ENCODE assay signal across 34 cellular contexts in the genomic region with DNA sequence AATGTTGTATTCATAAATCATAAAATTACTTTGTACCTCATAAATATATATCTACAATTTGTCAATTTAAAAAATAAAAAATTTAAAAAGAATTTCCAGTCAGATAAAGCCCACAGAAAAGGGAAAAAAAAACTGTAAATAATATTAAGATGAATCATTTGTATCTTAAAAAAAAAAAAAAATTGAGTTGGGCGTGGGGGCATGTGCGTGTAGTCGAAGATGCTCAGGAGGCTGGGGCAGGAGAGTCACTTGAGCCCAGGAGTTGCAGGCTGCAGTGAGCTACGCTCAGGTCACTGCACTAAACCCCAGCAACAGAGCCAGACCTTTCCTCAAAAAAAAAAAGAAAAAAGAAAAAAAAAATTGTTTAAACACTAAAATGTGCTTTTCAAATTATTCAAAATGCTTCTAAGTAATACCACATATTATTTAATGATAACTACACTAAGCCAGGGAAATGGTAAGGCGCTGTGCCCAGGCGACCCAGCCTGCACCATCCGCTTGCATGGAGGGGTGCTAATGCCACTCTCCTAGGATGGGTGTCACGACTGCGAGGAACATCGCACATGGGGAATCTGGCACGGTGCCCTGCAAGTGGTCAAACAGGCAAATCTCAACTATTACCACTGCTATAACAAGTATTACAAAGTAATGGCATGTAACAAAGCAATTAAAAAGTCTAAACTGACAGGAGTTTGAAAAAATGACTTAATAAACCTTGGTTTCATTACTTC. TPM values are rescaled to one million over a fixed set of nuclear protein-coding genes. Genes with fewer than 3 reads are reported as not detected.
"Had no signal": no experiment of that assay in that cellular context is flagged by ENCODE, and none has a peak within 500 bp of the region (broad histone marks: within the 10 kb centered on the region; RNA-seq: fewer than 3 reads in every experiment).

No MANE protein-coding gene starts in this region.

- DNase-seq: activated CD4-positive, alpha-beta T cell treated with anti-CD3 and anti-CD28 coated beads for 48 hours; activated CD4-positive, alpha-beta T cell treated with anti-CD3 and anti-CD28 coated beads, Interleukin-2, amount 50 U/mL, for 48 hours; activated CD8-positive, alpha-beta memory T cell treated with anti-CD3 and anti-CD28 coated beads, Interleukin-2, amount 50 U/mL, for 4 hours; activated effector memory CD4-positive, alpha-beta T cell treated with anti-CD3 and anti-CD28 coated beads, Interleukin-2, amount 50 U/mL, for 16 hours; activated naive CD4-positive, alpha-beta T cell treated with anti-CD3 and anti-CD28 coated beads, Interleukin-2, amount 50 U/mL, for 16 hours; activated T-cell treated with anti-CD3 and anti-CD28 coated beads, Interleukin-2, amount 50 U/mL, for 1 hour; amniotic stem cell; caudate nucleus; endodermal cell; glutamatergic neuron; left ventricle myocardium inferior; mesendoderm; mucosa of descending colon; right cardiac atrium; stimulated activated CD4-positive, alpha-beta T cell treated with anti-CD3 and anti-CD28 coated beads, Interleukin-2, amount 100 ng/mL, for 48 hours; T-helper 9 cell; upper lobe of left lung; WERI-Rb-1 had no signal

- H3K4me3 Mint-ChIP-seq: activated T-helper 1 cell treated with anti-CD3 and anti-CD28 coated beads, Interleukin-12 subunit alpha, Interleukin-12 subunit beta, Interleukin-2, Interleukin-4 antibody, amounts not matched to agents 30 ng/mL and 10 ng/mL and 1 ng/mL, durations not matched to agents 14 hours and 24 hours and 36 hours; endodermal cell; natural killer cell treated with Interleukin-12 subunit alpha and Interleukin-12 subunit beta and Interleukin-15 and Interleukin-18, amount 100 ng/mL, for 72 hours; stimulated activated naive CD8-positive, alpha-beta T cell treated with anti-CD3 and anti-CD28 coated beads, Interleukin-15, Interleukin-2, amounts not matched to agents 100 ng/mL and 50 ng/mL, for 24 hours; T-helper 1 cell treated with Interleukin-12 subunit alpha and Interleukin-12 subunit beta and Interleukin-4 antibody, amounts not matched to agents 30 μg/mL and 1 μg/mL, for 36 hours had no signal

- FAIRE-seq: astrocyte, frontal cortex, islet of Langerhans, TTC549 had no signal

- H3K27ac Mint-ChIP-seq: activated T-helper 1 cell treated with anti-CD3 and anti-CD28 coated beads, Interleukin-12 subunit alpha, Interleukin-12 subunit beta, Interleukin-2, Interleukin-4 antibody, amounts not matched to agents 30 ng/mL and 10 ng/mL and 1 ng/mL, durations not matched to agents 14 hours and 24 hours and 36 hours; endodermal cell; natural killer cell treated with Interleukin-12 subunit alpha and Interleukin-12 subunit beta and Interleukin-15 and Interleukin-18, amount 100 ng/mL, for 72 hours; stimulated activated naive CD8-positive, alpha-beta T cell treated with anti-CD3 and anti-CD28 coated beads, Interleukin-15, Interleukin-2, amounts not matched to agents 100 ng/mL and 50 ng/mL, for 24 hours; T-helper 1 cell treated with Interleukin-12 subunit alpha and Interleukin-12 subunit beta and Interleukin-4 antibody, amounts not matched to agents 30 μg/mL and 1 μg/mL, for 36 hours had no signal

- H3K9me3 ChIP-seq: esophagus muscularis mucosa, left ventricle myocardium inferior, mucosa of descending colon, upper lobe of left lung, vagina had no signal

- H3K9me3 Mint-ChIP-seq: activated T-helper 1 cell treated with anti-CD3 and anti-CD28 coated beads, Interleukin-12 subunit alpha, Interleukin-12 subunit beta, Interleukin-2, Interleukin-4 antibody, amounts not matched to agents 30 ng/mL and 10 ng/mL and 1 ng/mL, durations not matched to agents 14 hours and 24 hours and 36 hours; natural killer cell treated with Interleukin-12 subunit alpha and Interleukin-12 subunit beta and Interleukin-15 and Interleukin-18, amount 100 ng/mL, for 72 hours; stimulated activated naive CD8-positive, alpha-beta T cell treated with anti-CD3 and anti-CD28 coated beads, Interleukin-15, Interleukin-2, amounts not matched to agents 100 ng/mL and 50 ng/mL, for 24 hours; T-helper 1 cell treated with Interleukin-12 subunit alpha and Interleukin-12 subunit beta and Interleukin-4 antibody, amounts not matched to agents 30 μg/mL and 1 μg/mL, for 36 hours had no signal

- ATAC-seq: activated CD4-positive, CD25-positive, alpha-beta regulatory T cell treated with anti-CD3 and anti-CD28 coated beads, Interleukin-2, amount 50 U/mL, for 24 hours; mucosa of descending colon; natural killer cell treated with Interleukin-12 subunit alpha and Interleukin-12 subunit beta and Interleukin-15 and Interleukin-18, amount 100 ng/mL, for 72 hours; right cardiac atrium had no signal

- H3K27ac ChIP-seq: esophagus muscularis mucosa, left ventricle myocardium inferior, upper lobe of left lung, vagina, WERI-Rb-1 had no signal

- H3K27me3 Mint-ChIP-seq: natural killer cell treated with Interleukin-12 subunit alpha and Interleukin-12 subunit beta and Interleukin-15 and Interleukin-18, amount 100 ng/mL, for 72 hours; stimulated activated naive CD8-positive, alpha-beta T cell treated with anti-CD3 and anti-CD28 coated beads, Interleukin-15, Interleukin-2, amounts not matched to agents 100 ng/mL and 50 ng/mL, for 24 hours had no signal

- H3K4me3 ChIP-seq: esophagus muscularis mucosa, left ventricle myocardium inferior, lung, mucosa of descending colon, upper lobe of left lung, vagina had no signal

- H3K27me3 ChIP-seq: esophagus muscularis mucosa, upper lobe of left lung, vagina had no signal

RNA-seq across cellular contexts. Expression of a gene that starts 59.2 kb away (rescaled TPM):
- total RNA-seq: activated CD8-positive, alpha-beta memory T cell treated with anti-CD3 and anti-CD28 coated beads for 36 hours; activated T-helper 1 cell treated with anti-CD3 and anti-CD28 coated beads, Interleukin-12 subunit alpha, Interleukin-12 subunit beta, Interleukin-2, Interleukin-4 antibody, amounts not matched to agents 30 ng/mL and 10 ng/mL and 1 ng/mL, durations not matched to agents 14 hours and 24 hours and 36 hours; astrocyte; endodermal cell; esophagus muscularis mucosa; frontal cortex; left ventricle myocardium inferior; lung; mucosa of descending colon; myocyte; natural killer cell treated with Interleukin-12 subunit alpha and Interleukin-12 subunit beta and Interleukin-15 and Interleukin-18, amount 100 ng/mL, for 72 hours; osteoblast; right cardiac atrium; subcutaneous adipose tissue; upper lobe of left lung had no signal
- polyA plus RNA-seq: right cardiac atrium had no signal
